In genomic region chrX:115563633-115564182, GRCh38 we compare ENCODE assay signal across 10 cellular contexts.
DNase-seq lines count a peak whose midpoint lies in the region; ATAC-seq, FAIRE-seq and TF ChIP-seq lines count a peak whose summit lies in the region.
"Had no signal": no experiment of that assay in that cellular context is flagged by ENCODE, and none has a peak within 500 bp of the region (broad histone marks: within the 10 kb centered on the region; RNA-seq: fewer than 3 reads in every experiment).

No MANE protein-coding gene starts in this region.

- no peak for ATAC-seq in HG03097 (IDR thresholded peaks at IDR 0.05; ENCODE audit: low FRiP score, unreplicated experiment)

- H3K4me3 ChIP-seq in fibroblast of mammary gland (ENCODE audit: control insufficient read depth, low read depth, low read length), result no peak overlapping the region

- in situ Hi-C loops in GM13977 (cut with MboI; ENCODE audit: low pct_unique_long_range_greater_than_20kb, low sequenced_read_pairs, unreplicated experiment), result no loop called here

- no peak for TF ChIP-seq CTCF in GM13977 (IDR thresholded peaks at IDR 0.05; ENCODE audit: extremely low read depth, insufficient read depth, missing control alignments)
- peak; percentile 2 for TF ChIP-seq CTCF in fibroblast of mammary gland (conservative IDR thresholded peaks at IDR 0.05; ENCODE audit: control insufficient read depth, insufficient read depth, low read depth, low read length)

- DNase-seq in GM13977 (ENCODE audit: low spot score) (peak; percentile 33), NCI-H69 (lab: John Stamatoyannopoulos, UW) (peak; percentile 23), fibroblast of mammary gland (ENCODE audit: low read depth) (no peak), pons (ENCODE audit: low spot score) (peak; percentile 26), T-helper 2 cell (no peak), NCI-H128 (lab: John Stamatoyannopoulos, UW; ENCODE audit: unreplicated experiment) (no peak), GM19239 (ENCODE audit: insufficient read length, low spot score) (no peak)
- DNase-seq: activated naive CD4-positive, alpha-beta T cell; RPMI8226 had no signal

- FAIRE-seq in GM19239 (lab: Jason Lieb, UNC), result no peak

Comparison
In these comparisons a context has a peak if more than half of its experiments do, and no peak if none do; other contexts are left out.
1. DNase-seq: peak in GM13977 (single experiment), NCI-H69 (single experiment) and pons (single experiment); none in fibroblast of mammary gland (single experiment), T-helper 2 cell (0 of 5), NCI-H128 (single experiment) and GM19239 (single experiment).